8 cellular contexts compared by ENCODE assay signal in the genomic region with DNA sequence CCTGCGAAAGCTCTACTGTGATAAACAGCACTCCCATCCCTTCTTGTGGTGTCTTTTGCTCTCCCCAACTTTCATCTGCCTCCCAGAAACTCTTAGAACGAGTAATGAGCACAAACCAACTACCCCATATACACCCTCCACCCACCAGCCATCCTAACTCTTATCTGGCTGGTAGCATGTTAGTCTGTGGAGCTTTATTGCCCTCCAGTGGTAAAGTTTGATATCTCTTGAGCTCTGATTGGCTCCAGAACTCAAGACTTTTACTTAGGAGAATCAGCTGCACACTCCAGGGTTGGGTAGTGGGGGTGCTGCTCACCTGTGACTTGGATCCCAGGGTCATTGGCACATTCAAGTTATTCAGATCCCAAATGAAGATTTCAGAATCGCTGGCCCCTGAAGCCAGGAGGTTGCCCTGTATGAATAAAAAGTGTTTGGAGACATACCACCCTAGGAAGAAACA. TPM values are rescaled to one million over a fixed set of nuclear protein-coding genes. Genes with fewer than 3 reads are reported as not detected.
DNase-seq lines count a peak whose midpoint lies in the region; ATAC-seq lines count a peak whose summit lies in the region.

No MANE protein-coding gene starts in this region.

- H3K36me3 ChIP-seq in GM23248 (ENCODE audit: low read depth), result no peaks in the 10 kb centered on the region

- peaks cover 21% of the 10 kb centered on the region for H3F3A ChIP-seq in GM23248 (ENCODE audit: insufficient read depth)

- no peak overlapping the region for H3K4me2 ChIP-seq in GM23248 (ENCODE audit: unreplicated experiment)

- H3K4me3 ChIP-seq in GM23248, result no peak overlapping the region

- H2AFZ ChIP-seq in GM23248, result no peak overlapping the region

- H3K27me3 ChIP-seq in GM23248 (replicated peaks; ENCODE audit: insufficient read depth), result no peaks in the 10 kb centered on the region

- no peak for ATAC-seq in HG02973 (IDR thresholded peaks at IDR 0.05; ENCODE audit: unreplicated experiment)

- no peak overlapping the region for H3K27ac ChIP-seq in GM23248

- DNase-seq in D341Med (ENCODE audit: low spot score), result peak; percentile 54
- DNase-seq in GM23248, result peak; percentile 67
- DNase-seq in NCI-H82 (lab: John Stamatoyannopoulos, UW), result peak; percentile 73
- peak; percentile 30 for DNase-seq in activated naive CD4-positive, alpha-beta T cell treated with anti-CD3 and anti-CD28 coated beads, Interleukin-2, amount 50 U/mL, for 16 hours
- DNase-seq in iPS-NIHi7 (ENCODE audit: extremely low spot score), result peak; percentile 82
- peak; percentile 20 for DNase-seq in superior temporal gyrus (ENCODE audit: extremely low spot score)
- DNase-seq in mesenteric fat pad (ENCODE audit: low spot score), result no peak

- WGBS in GM23248 (ENCODE audit: low coverage in 1 of 2, low lambda C conversion rate in 2 of 2, missing lambda C conversion rate in 2 of 2), 2 experiments, result 39 to 43% methylated on average over 3 of the region's 3 CpGs

- no peaks in the 10 kb centered on the region for H4K20me1 ChIP-seq in GM23248 (ENCODE audit: insufficient read depth)

- H3K79me2 ChIP-seq in GM23248 (ENCODE audit: insufficient read depth), result no peaks in the 10 kb centered on the region

- no peaks in the 10 kb centered on the region for H3K9me3 ChIP-seq in GM23248 (ENCODE audit: low read depth)

- in situ Hi-C loops in GM23248 (cut with MboI), result no loop called here

- peaks cover 24% of the 10 kb centered on the region for H3K4me1 ChIP-seq in GM23248 (ENCODE audit: insufficient read depth)

- H3K9ac ChIP-seq in GM23248, result no peak overlapping the region

- no peaks in the 10 kb centered on the region for H3K9me2 ChIP-seq in GM23248 (ENCODE audit: insufficient read depth)

RNA-seq across cellular contexts. Expression of a gene that starts 10.9 kb away (rescaled TPM):
- total RNA-seq in GM23248 (2014; rRNA removed; shearing (Covaris generic)), result 2.5 and 2.7 TPM in 2 replicates
- polyA plus RNA-seq in GM23248 (2016; fragmentation: Nextera tagmentation; extraction: Ambion mirVana), result 2.2 and 4.5 TPM in 2 replicates
- total RNA-seq in mesenteric fat pad, result 9.8 TPM

RNA-seq across cellular contexts. Expression of a gene that starts 20.9 kb away (rescaled TPM):
- total RNA-seq in GM23248 (2014; rRNA removed; shearing (Covaris generic)), result 123 and 124 TPM in 2 replicates
- polyA plus RNA-seq in GM23248 (2016; fragmentation: Nextera tagmentation; extraction: Ambion mirVana), result 294 and 324 TPM in 2 replicates
- total RNA-seq in mesenteric fat pad, result 123 TPM

RNA-seq across cellular contexts. Expression of a gene that starts 27.0 kb away (rescaled TPM):
- 5.4 and 9.8 TPM in 2 replicates for total RNA-seq in GM23248 (2014; rRNA removed; shearing (Covaris generic))
- 35.2 and 36.7 TPM in 2 replicates for polyA plus RNA-seq in GM23248 (2016; fragmentation: Nextera tagmentation; extraction: Ambion mirVana)
- total RNA-seq in mesenteric fat pad, result 29.2 TPM

RNA-seq across cellular contexts. Expression of a gene that starts 45.9 kb away (rescaled TPM):
- total RNA-seq in GM23248 (2014; rRNA removed; shearing (Covaris generic)), result not detected in 2 replicates
- not detected in 2 replicates for polyA plus RNA-seq in GM23248 (2016; fragmentation: Nextera tagmentation; extraction: Ambion mirVana)
- total RNA-seq in mesenteric fat pad, result not detected
